Comparison of ENCODE assay signal across 8 cellular contexts in the genomic region with DNA sequence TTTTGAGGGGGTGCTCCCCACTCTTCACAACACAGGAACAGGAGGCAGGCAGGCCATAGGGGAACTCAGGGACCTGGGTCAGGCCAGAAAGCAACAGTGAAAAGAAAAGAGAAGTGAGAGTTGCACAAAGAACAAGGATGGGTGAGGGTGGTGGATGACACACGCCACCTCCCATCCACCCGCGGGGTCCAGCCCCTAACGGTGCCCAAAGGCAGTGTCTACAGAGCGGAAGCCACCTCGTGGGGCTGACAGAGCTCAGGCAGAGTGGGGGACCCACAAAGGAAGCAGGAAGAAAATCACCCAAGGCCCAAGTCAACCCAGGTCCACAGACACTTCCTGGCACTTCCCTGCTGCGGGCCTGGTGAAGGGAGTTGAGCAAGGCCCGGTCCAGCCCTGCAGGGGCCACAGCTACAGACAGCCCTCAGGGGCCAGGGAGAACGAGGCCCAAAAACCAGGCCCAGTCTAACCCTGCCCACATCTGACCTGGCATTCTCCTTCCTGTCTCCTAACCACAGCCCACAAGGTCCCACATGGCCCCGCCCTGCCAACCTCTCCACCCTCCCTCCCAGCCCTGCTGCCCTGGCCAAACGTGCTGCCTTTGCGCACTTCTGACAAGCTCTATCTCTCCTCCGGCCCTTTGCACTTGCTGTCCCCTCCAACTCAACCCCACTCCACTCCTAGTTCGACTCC.
A peak's percentile ranks its signal among the peaks of the same experiment; 100 is the strongest.
DNase-seq lines count a peak whose midpoint lies in the region; ATAC-seq and TF ChIP-seq lines count a peak whose summit lies in the region.

No MANE protein-coding gene starts in this region.

- DNase-seq in T-helper 1 cell (peak; percentile 41 to 87 (median 53)), posterior cingulate gyrus (peak in 6 of 10 donors; percentile 15 to 88 (median 46)), SHP77 treated with DMSO at 0.1 percent for 48 hours (lab: John Stamatoyannopoulos, UW) (no peak), retina (no peak)
- peak; percentile 36 for DNase-seq in activated naive CD8-positive, alpha-beta T cell treated with anti-CD3 and anti-CD28 coated beads, Interleukin-2, amount 50 U/mL, for 16 hours (ENCODE audit: low read depth, low spot score)

- intact Hi-C loops in posterior cingulate gyrus (cut with DNase I) = no loop called here

- TF ChIP-seq CTCF in 22Rv1 (IDR thresholded peaks at IDR 0.05) = no peak

- ATAC-seq in HG03135 (IDR thresholded peaks at IDR 0.05; ENCODE audit: unreplicated experiment) = peak; percentile 95

- H3K27ac ChIP-seq in 22Rv1 = peak overlapping the region; percentile 56

- peak; percentile 55 for TF ChIP-seq POLR2A in GM19099 (IDR thresholded peaks at IDR 0.05; ENCODE audit: extremely low read depth, insufficient read length, low read depth)

Comparison
In these comparisons a context has a peak if more than half of its experiments do, and no peak if none do; other contexts are left out.
1. DNase-seq: peak in T-helper 1 cell (5 of 5), activated naive CD8-positive, alpha-beta T cell treated with anti-CD3 and anti-CD28 coated beads, Interleukin-2, amount 50 U/mL, for 16 hours (single experiment) and posterior cingulate gyrus (6 of 10); none in SHP77 treated with DMSO at 0.1 percent for 48 hours (single experiment) and retina (single experiment).